Comparison of ENCODE assay signal across 25 cellular contexts in the genomic region with DNA sequence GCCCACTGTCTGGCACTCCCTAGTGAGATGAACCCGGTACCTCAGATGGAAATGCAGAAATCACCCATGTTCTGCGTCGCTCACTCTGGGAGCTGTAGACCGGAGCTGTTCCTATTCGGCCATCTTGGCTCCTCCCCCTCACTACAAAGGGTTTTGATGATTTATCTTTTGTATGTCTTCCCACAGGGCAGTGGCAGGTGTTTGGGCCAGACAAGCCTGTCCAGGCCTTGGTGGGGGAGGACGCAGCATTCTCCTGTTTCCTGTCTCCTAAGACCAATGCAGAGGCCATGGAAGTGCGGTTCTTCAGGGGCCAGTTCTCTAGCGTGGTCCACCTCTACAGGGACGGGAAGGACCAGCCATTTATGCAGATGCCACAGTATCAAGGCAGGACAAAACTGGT. TPM values are rescaled to one million over a fixed set of nuclear protein-coding genes. Genes with fewer than 3 reads are reported as not detected.
"Had no signal": no experiment of that assay in that cellular context is flagged by ENCODE, and none has a peak within 500 bp of the region (broad histone marks: within the 10 kb centered on the region; RNA-seq: fewer than 3 reads in every experiment).

No MANE protein-coding gene starts in this region.

- H3K4me1 Mint-ChIP-seq: activated naive CD4-positive, alpha-beta T cell treated with anti-CD3 and anti-CD28 coated beads, Interleukin-2, amount 50 U/mL, for 24 hours; stimulated activated naive B cell treated with anti-CD40 and anti-IgM and Interleukin-4, amounts not matched to agents 10 μg/mL and 1 μg/mL and 100 μg/mL, for 72 hours had no signal

- H3K36me3 ChIP-seq: cardiac muscle cell, heart right ventricle, left ventricle myocardium inferior, sigmoid colon had no signal

- H3K27me3 ChIP-seq: body of pancreas, cardiac muscle cell, sigmoid colon, testis had no signal

- H3K4me3 Mint-ChIP-seq: activated naive CD4-positive, alpha-beta T cell treated with anti-CD3 and anti-CD28 coated beads, Interleukin-2, amount 50 U/mL, for 24 hours; natural killer cell treated with Interleukin-12 subunit alpha and Interleukin-12 subunit beta and Interleukin-15 and Interleukin-18, amount 100 ng/mL, for 72 hours; stimulated activated naive B cell treated with anti-CD40 and anti-IgM and Interleukin-4, amounts not matched to agents 10 μg/mL and 1 μg/mL and 100 μg/mL, for 72 hours; type B pancreatic cell had no signal

- H3K9me3 ChIP-seq: body of pancreas, heart right ventricle, sigmoid colon, testis had no signal

- H3K27ac ChIP-seq: body of pancreas, cardiac muscle cell, left ventricle myocardium inferior, sigmoid colon, testis had no signal

- H3K4me1 ChIP-seq: body of pancreas, sigmoid colon, testis had no signal

- H3K4me3 ChIP-seq: body of pancreas, cardiac muscle cell, heart right ventricle, left ventricle myocardium inferior, sigmoid colon, smooth muscle cell, testis had no signal

- H3K9me3 Mint-ChIP-seq: activated naive CD4-positive, alpha-beta T cell treated with anti-CD3 and anti-CD28 coated beads, Interleukin-2, amount 50 U/mL, for 24 hours; natural killer cell treated with Interleukin-12 subunit alpha and Interleukin-12 subunit beta and Interleukin-15 and Interleukin-18, amount 100 ng/mL, for 72 hours; type B pancreatic cell had no signal

- ATAC-seq: body of pancreas; heart right ventricle; natural killer cell treated with Interleukin-12 subunit alpha and Interleukin-12 subunit beta and Interleukin-15 and Interleukin-18, amount 100 ng/mL, for 72 hours; stimulated activated naive B cell treated with anti-CD40 and anti-IgM and Interleukin-4, amounts not matched to agents 10 μg/mL and 1 μg/mL and 100 μg/mL, for 72 hours had no signal

- H3K27ac Mint-ChIP-seq: activated naive CD4-positive, alpha-beta T cell treated with anti-CD3 and anti-CD28 coated beads, Interleukin-2, amount 50 U/mL, for 24 hours; natural killer cell treated with Interleukin-12 subunit alpha and Interleukin-12 subunit beta and Interleukin-15 and Interleukin-18, amount 100 ng/mL, for 72 hours; progenitor cell of endocrine pancreas; stimulated activated naive B cell treated with anti-CD40 and anti-IgM and Interleukin-4, amounts not matched to agents 10 μg/mL and 1 μg/mL and 100 μg/mL, for 72 hours; type B pancreatic cell had no signal

- H3K36me3 Mint-ChIP-seq: natural killer cell treated with Interleukin-12 subunit alpha and Interleukin-12 subunit beta and Interleukin-15 and Interleukin-18, amount 100 ng/mL, for 72 hours; stimulated activated naive B cell treated with anti-CD40 and anti-IgM and Interleukin-4, amounts not matched to agents 10 μg/mL and 1 μg/mL and 100 μg/mL, for 72 hours; type B pancreatic cell had no signal

- DNase-seq: activated gamma-delta T cell treated with Interleukin-2 at 50 U/mL for 16 hours; activated T-cell treated with anti-CD3 and anti-CD28 coated beads, Interleukin-2, amount 50 U/mL, for 1 hour; anterior cingulate cortex; body of pancreas; effector CD4-positive, alpha-beta T cell; erythroblast; foreskin fibroblast; heart right ventricle; left ventricle myocardium inferior; retina; sigmoid colon; stimulated activated CD4-positive, alpha-beta T cell treated with anti-CD3 and anti-CD28 coated beads, Interleukin-2, amount 100 ng/mL, for 48 hours; stimulated activated CD8-positive, alpha-beta memory T cell treated with anti-CD3 and anti-CD28 coated beads, Interleukin-4, amount 100 ng/mL, for 48 hours; stimulated activated naive B cell treated with anti-CD40 and anti-IgM and Interleukin-4, amounts not matched to agents 10 μg/mL and 1 μg/mL and 100 μg/mL, for 72 hours; T-helper 1 cell; testis had no signal

RNA-seq across cellular contexts. Expression of a gene that starts 9.4 kb away (rescaled TPM):
- total RNA-seq: cardiac muscle cell; cerebellum; fibroblast of lung; natural killer cell treated with Interleukin-12 subunit alpha and Interleukin-12 subunit beta and Interleukin-15 and Interleukin-18, amount 100 ng/mL, for 72 hours; osteoblast; progenitor cell of endocrine pancreas; smooth muscle cell had no signal
- polyA plus RNA-seq: cardiac muscle cell, fibroblast of lung, smooth muscle cell had no signal
